ENCODE assay signal across 17 cellular contexts in the genomic region with DNA sequence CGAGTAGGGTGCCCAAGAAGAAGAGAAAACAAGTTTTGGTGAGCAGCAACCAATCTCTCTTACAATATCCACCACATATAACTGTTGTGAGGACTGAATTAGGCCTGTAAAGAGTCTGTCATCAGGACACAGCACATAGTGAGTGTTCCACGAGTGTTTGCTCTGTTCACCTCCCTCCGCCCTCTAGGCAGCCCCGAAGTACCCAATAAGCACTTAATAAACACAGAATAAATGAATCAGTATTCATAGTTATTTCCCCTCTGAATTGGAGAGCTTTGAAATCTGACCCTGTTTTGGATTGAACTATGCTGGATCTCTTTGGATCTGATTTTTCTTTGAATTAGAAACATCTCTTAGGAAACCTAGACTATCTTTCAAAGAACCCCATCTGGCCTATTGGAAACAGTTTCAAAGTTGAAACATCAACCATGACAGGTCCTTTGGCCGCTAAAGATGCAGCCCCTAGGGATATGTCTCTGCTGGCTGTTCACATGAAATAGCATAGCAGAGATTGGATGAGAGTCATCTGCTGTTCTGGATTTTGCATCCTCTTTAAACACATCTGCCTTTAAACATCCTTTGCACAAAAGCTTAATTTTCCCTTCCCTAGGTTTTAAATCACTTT.
DNase-seq lines count a peak whose midpoint lies in the region; ATAC-seq and TF ChIP-seq lines count a peak whose summit lies in the region.
"Had no signal": no experiment of that assay in that cellular context is flagged by ENCODE, and none has a peak within 500 bp of the region (broad histone marks: within the 10 kb centered on the region; RNA-seq: fewer than 3 reads in every experiment).

No MANE protein-coding gene starts in this region.

- H3K4me3 ChIP-seq in fibroblast of the aortic adventitia (ENCODE audit: low read depth, low read length) (no peak overlapping the region), lung (no peak overlapping the region), spleen (no peak overlapping the region), adrenal gland (no peak overlapping the region)
- H3K4me3 ChIP-seq: BLaER1 treated with 17β-estradiol and CSF1 and Interleukin-3, amounts not matched to agents 10 nM and 100 nM; GM12878; HAP-1 had no signal

- TF ChIP-seq POLR2A in spleen (IDR thresholded peaks at IDR 0.05) (no peak), adrenal gland (IDR thresholded peaks at IDR 0.05) (no peak)

- no peaks in the 10 kb centered on the region for H3K27me3 ChIP-seq in lung (ENCODE audit: control insufficient read depth, insufficient read depth)
- no peaks in the 10 kb centered on the region for H3K27me3 ChIP-seq in spleen (replicated peaks in 1 of 7)
- H3K27me3 ChIP-seq in adrenal gland = no peaks in the 10 kb centered on the region
- H3K27me3 ChIP-seq: BLaER1 treated with 17β-estradiol and CSF1 and Interleukin-3, amounts not matched to agents 10 nM and 100 nM had no signal

- 50 to 75% methylated on average over 5 of the region's 5 CpGs for WGBS in lung, 2 donors
- 62 to 79% (median 65%) methylated on average over 5 of the region's 5 CpGs for WGBS in spleen, 5 donors
- 66 to 74% (median 68%) methylated on average over 5 of the region's 5 CpGs for WGBS in adrenal gland, 4 donors

- peaks cover 0 to 1% of the 10 kb centered on the region in 2 donors for H3K9me3 ChIP-seq in lung (ENCODE audit: control insufficient read depth in 2 of 2, insufficient read depth in 1 of 2, low read length in 1 of 2)
- peaks cover 0 to 15% (median 6%) of the 10 kb centered on the region in 8 donors for H3K9me3 ChIP-seq in spleen
- H3K9me3 ChIP-seq in adrenal gland (replicated peaks in 1 of 3) = no peaks in the 10 kb centered on the region
- H3K9me3 ChIP-seq: BLaER1 treated with 17β-estradiol and CSF1 and Interleukin-3, amounts not matched to agents 10 nM and 100 nM; HAP-1 had no signal

- TF ChIP-seq CTCF in fibroblast of the aortic adventitia (IDR thresholded peaks at IDR 0.05; ENCODE audit: insufficient read depth, low read length) (no peak), lung (IDR thresholded peaks at IDR 0.05; ENCODE audit: control extremely low read depth, extremely low read depth) (no peak), spleen (IDR thresholded peaks at IDR 0.05 in 8 of 11, conservative IDR thresholded peaks at IDR 0.05 in 3 of 11) (no peak), adrenal gland (IDR thresholded peaks at IDR 0.05) (no peak)

- DNase-seq in Right ventricle myocardium superior = no peak
- no peak for DNase-seq in cardiac septum (ENCODE audit: low spot score)
- DNase-seq in fibroblast of the aortic adventitia (ENCODE audit: low read depth) = peak; percentile 66
- no peak for DNase-seq in lung (ENCODE audit: low spot score)
- no peak for DNase-seq in spleen
- DNase-seq in adrenal gland = no peak
- DNase-seq in NOMO-1 treated with DMSO at 0.1 percent for 48 hours (lab: John Stamatoyannopoulos, UW; ENCODE audit: unreplicated experiment) = no peak
- DNase-seq: Calu3; CD8-positive, alpha-beta T cell; NCI-H1436; NCI-H2029; NCI-H2171 treated with DMSO at 0.1 percent for 48 hours; SHP77 had no signal

- H3K27ac ChIP-seq in lung (ENCODE audit: low read depth in 1 of 2, low read length in 1 of 2) = no peak overlapping the region
- H3K27ac ChIP-seq in spleen = no peak overlapping the region
- H3K27ac ChIP-seq in adrenal gland = no peak overlapping the region
- H3K27ac ChIP-seq: BLaER1 treated with 17β-estradiol and CSF1 and Interleukin-3, amounts not matched to agents 10 nM and 100 nM; HL-60 had no signal

- intact Hi-C loops in Right ventricle myocardium superior (cut with DNase I) (no loop called here), cardiac septum (cut with DNase I) (no loop called here), spleen (cut with DNase I; ENCODE audit: low total_unique reads) (no loop called here), adrenal gland (cut with DNase I) (no loop called here)

- H3K36me3 ChIP-seq in lung (ENCODE audit: control insufficient read depth in 2 of 2, insufficient read depth in 2 of 2, low read length in 2 of 2) = no peaks in the 10 kb centered on the region
- H3K36me3 ChIP-seq in spleen = no peaks in the 10 kb centered on the region
- H3K36me3 ChIP-seq in adrenal gland (replicated peaks in 1 of 2) = no peaks in the 10 kb centered on the region
- H3K36me3 ChIP-seq: BLaER1 treated with 17β-estradiol and CSF1 and Interleukin-3, amounts not matched to agents 10 nM and 100 nM; HAP-1 had no signal

- H3K4me1 ChIP-seq in lung (ENCODE audit: control insufficient read depth in 2 of 2, insufficient read depth in 2 of 2, low read length in 2 of 2) (no peaks in the 10 kb centered on the region), spleen (no peaks in the 10 kb centered on the region), adrenal gland (replicated peaks in 1 of 2) (no peaks in the 10 kb centered on the region)
- H3K4me1 ChIP-seq: BLaER1 treated with 17β-estradiol and CSF1 and Interleukin-3, amounts not matched to agents 10 nM and 100 nM; HAP-1 had no signal

- peak; percentile 83 for ATAC-seq in Right ventricle myocardium superior (ENCODE audit: poor library complexity)
- peak; percentile 34 for ATAC-seq in lung (ENCODE audit: insufficient read depth, low FRiP score)
- ATAC-seq: CD8-positive, alpha-beta T cell; GM12878 had no signal
